ENCODE assay signal across 1 cellular context in the genomic region with DNA sequence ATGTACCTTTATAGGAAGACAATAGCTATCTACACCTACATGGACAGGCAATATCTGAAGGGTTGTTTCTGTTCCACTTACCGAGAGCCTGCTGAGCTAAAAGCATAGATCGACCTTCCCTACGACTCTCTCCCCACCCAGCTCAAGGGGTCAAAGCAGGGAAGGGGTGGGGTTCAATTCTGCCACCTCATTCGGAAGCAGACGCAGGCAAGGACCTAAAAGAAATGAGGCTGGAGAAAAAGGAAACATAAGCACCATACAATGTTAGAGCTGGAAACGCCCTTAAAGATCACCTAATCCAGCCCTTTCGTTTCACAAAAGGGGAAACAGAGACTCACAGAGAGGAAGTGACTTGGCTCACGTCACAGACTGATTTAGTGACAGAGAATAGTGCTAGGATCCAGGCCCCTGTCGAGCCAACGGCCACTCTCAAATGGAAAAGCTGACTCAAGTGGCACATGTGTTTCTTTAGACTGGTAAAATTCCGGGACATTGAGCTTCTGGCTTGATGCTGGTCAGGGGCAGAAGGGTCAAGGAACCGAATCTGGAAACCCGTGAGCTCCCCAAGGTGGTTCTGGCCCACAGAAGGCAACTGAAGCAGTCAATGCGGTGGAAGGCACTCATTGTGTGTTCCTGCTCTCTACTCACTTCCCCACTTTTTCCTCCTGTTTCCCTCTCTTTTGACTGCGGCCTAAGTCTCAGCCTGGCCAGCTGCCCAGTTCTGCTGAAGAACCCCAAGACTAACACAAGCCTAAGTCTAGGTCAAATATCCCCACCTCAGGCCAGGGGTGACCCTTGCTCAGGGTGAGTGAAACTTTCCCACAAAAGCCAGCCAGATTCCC.
A peak's percentile ranks its signal among the peaks of the same experiment; 100 is the strongest.
TF ChIP-seq lines count a peak whose summit lies in the region.

No MANE protein-coding gene starts in this region.

TF ChIP-seq in K562, 482 proteins besides CTCF, POLR2A, EP300 and RAD21 (continued from another document):
- TF ChIP-seq PREB (CRISPR knock-in tag; IDR thresholded peaks at IDR 0.05) (no peak), NR2C1 (IDR thresholded peaks at IDR 0.05) (0 out of 2 replicates have a peak, but pooled peaks have one; percentile 28), NR2C1 (tag; IDR thresholded peaks at IDR 0.05) (no peak), RBM15 (IDR thresholded peaks at IDR 0.05; ENCODE audit: insufficient read depth, low read length) (no peak), ZNF507 (tag; conservative IDR thresholded peaks at IDR 0.05) (no peak), ZBTB7A (IDR thresholded peaks at IDR 0.05; ENCODE audit: borderline replicate concordance, control insufficient read depth, low read depth, low read length) (no peak), BMI1 (IDR thresholded peaks at IDR 0.05; ENCODE audit: low read length) (no peak), ZNF778 (CRISPR knock-in tag; IDR thresholded peaks at IDR 0.05) (no peak), NFIC (IDR thresholded peaks at IDR 0.05) (peak; percentile 61), L3MBTL2 (IDR thresholded peaks at IDR 0.05) (peak; percentile 25; the same call in 1 of the 2 replicates), ILF3 (IDR thresholded peaks at IDR 0.05; ENCODE audit: borderline replicate concordance) (no peak), SPI1 (IDR thresholded peaks at IDR 0.05; ENCODE audit: borderline replicate concordance, low read depth, low read length) (peak; percentile 94), ZNF354B (CRISPR knock-in tag; IDR thresholded peaks at IDR 0.05) (no peak)
